9 cellular contexts compared by ENCODE assay signal in the genomic region with DNA sequence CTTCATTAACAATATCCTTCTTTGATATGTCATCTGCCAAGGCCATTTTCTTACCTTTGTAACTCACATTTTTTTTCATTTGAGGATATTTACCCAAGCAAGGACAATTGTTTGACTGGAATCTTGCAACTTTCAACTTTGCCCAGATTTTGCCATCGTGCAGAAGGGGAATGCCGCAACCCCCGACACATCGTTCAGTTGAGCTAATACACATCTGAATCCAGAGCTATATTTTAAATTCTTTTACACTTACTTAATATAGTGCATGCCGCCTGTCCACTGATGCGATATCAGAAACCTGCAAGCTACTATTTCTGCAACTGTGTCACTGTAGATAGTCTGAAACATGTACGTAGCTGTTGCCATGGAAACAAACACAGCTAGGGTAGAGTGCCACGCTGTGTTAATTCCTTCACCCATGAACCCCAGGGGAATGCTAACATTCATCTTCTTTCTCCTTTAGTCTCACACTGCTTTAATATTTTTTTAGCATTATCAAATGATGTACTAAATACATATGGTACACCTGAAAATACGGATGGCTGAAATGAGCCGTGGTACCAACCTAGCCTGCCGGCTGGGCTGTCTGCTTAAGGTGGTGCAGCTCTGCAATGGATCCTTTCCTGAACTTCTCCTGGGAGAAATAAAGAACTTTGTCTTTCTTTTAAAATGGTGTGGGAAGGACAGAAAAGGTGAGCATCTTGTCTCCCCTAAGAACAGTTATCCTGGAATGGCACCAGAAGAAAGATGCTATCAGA.
DNase-seq lines count a peak whose midpoint lies in the region; ATAC-seq and TF ChIP-seq lines count a peak whose summit lies in the region.
"Had no signal": no experiment of that assay in that cellular context is flagged by ENCODE, and none has a peak within 500 bp of the region (broad histone marks: within the 10 kb centered on the region; RNA-seq: fewer than 3 reads in every experiment).

No MANE protein-coding gene starts in this region.

- H3K9me3 Mint-ChIP-seq in T-cell = no peaks in the 10 kb centered on the region

- H3K27me3 Mint-ChIP-seq in T-cell = no peaks in the 10 kb centered on the region

- no peaks in the 10 kb centered on the region for H3K27me3 ChIP-seq in BLaER1 treated with 17β-estradiol and CSF1 and Interleukin-3, amounts not matched to agents 10 nM and 100 nM
- H3K27me3 ChIP-seq in ascending aorta = no peaks in the 10 kb centered on the region

- peak; percentile 99 for ATAC-seq in GM19351 (IDR thresholded peaks at IDR 0.05; ENCODE audit: unreplicated experiment)
- ATAC-seq in HG03103 (IDR thresholded peaks at IDR 0.05; ENCODE audit: low read depth, unreplicated experiment) = peak; percentile 99
- ATAC-seq in T-cell (replicated peaks in 1 of 4) = no peak
- ATAC-seq: activated CD8-positive, alpha-beta T cell treated with anti-CD3 and anti-CD28 coated beads, Interleukin-2, amount 10 ng/mL, durations not matched to agents 7 days and 5 days had no signal

- H3K36me3 ChIP-seq in BLaER1 treated with 17β-estradiol and CSF1 and Interleukin-3, amounts not matched to agents 10 nM and 100 nM = peaks cover 0 to 6% (median 0%) of the 10 kb centered on the region in 11 experiments; a peak in 1 of 22 replicates
- no peaks in the 10 kb centered on the region for H3K36me3 ChIP-seq in ascending aorta

- peaks cover 41 to 48% (median 46%) of the 10 kb centered on the region in 3 donors for H3K4me1 Mint-ChIP-seq in T-cell

- DNase-seq in cerebellar cortex (ENCODE audit: low spot score) (peak; percentile 89), T-cell (no peak), T-helper 2 cell (no peak), HuH-7 (ENCODE audit: low spot score) (no peak), ascending aorta (ENCODE audit: low spot score in 2 of 2) (no peak)
- DNase-seq: activated CD8-positive, alpha-beta T cell treated with anti-CD3 and anti-CD28 coated beads, Interleukin-2, amount 10 ng/mL, durations not matched to agents 7 days and 5 days had no signal

- no peak for TF ChIP-seq CTCF in ascending aorta (IDR thresholded peaks at IDR 0.05)

- peak overlapping the region in 1 of 10 experiments; percentile 12; a peak in 3 of 20 replicates for H3K4me3 ChIP-seq in BLaER1 treated with 17β-estradiol and CSF1 and Interleukin-3, amounts not matched to agents 10 nM and 100 nM
- H3K4me3 ChIP-seq in ascending aorta = no peak overlapping the region

- intact Hi-C loops in ascending aorta (cut with DNase I) = loop anchor here (5.0 kb wide), 1 partner anchor 67 kb away; no protein-coding TSS in a partner anchor

- H3K27ac Mint-ChIP-seq in T-cell = no peak overlapping the region
- H3K27ac Mint-ChIP-seq: activated CD8-positive, alpha-beta T cell treated with anti-CD3 and anti-CD28 coated beads, Interleukin-2, amount 10 ng/mL, durations not matched to agents 7 days and 5 days had no signal

- peak overlapping the region; percentile 27 to 73 (median 66); a peak in 19 of 22 replicates for H3K4me2 ChIP-seq in BLaER1 treated with 17β-estradiol and CSF1 and Interleukin-3, amounts not matched to agents 10 nM and 100 nM

- H3K9ac ChIP-seq in BLaER1 treated with 17β-estradiol and CSF1 and Interleukin-3, amounts not matched to agents 10 nM and 100 nM = peak overlapping the region in 1 of 11 experiments; percentile 7; a peak in 1 of 22 replicates

- POLR2A ChIA-PET in T-cell (lab: Charles Lee) = interaction anchor here in 1 of 2 donors (0.6 kb wide), 2 partner anchors 70 to 255 kb away, joined by 3 to 6 read pairs; no protein-coding TSS in a partner anchor

- H3K9me3 ChIP-seq in BLaER1 treated with 17β-estradiol and CSF1 and Interleukin-3, amounts not matched to agents 10 nM and 100 nM (replicated peaks in 1 of 11) = 0 out of 22 replicates have a peak, but pooled peaks cover 0 to 5% (median 0%) of the 10 kb centered on the region in 11 experiments
- no peaks in the 10 kb centered on the region for H3K9me3 ChIP-seq in ascending aorta

- H3K4me1 ChIP-seq in BLaER1 treated with 17β-estradiol and CSF1 and Interleukin-3, amounts not matched to agents 10 nM and 100 nM = peaks cover 5 to 36% (median 23%) of the 10 kb centered on the region in 10 experiments; a peak in 18 of 20 replicates
- H3K4me1 ChIP-seq in ascending aorta = peaks cover 0 to 7% of the 10 kb centered on the region in 2 donors

- H3K36me3 Mint-ChIP-seq in T-cell = peaks cover 10% of the 10 kb centered on the region

- H3K4me3 Mint-ChIP-seq in T-cell = no peak overlapping the region
- H3K4me3 Mint-ChIP-seq: activated CD8-positive, alpha-beta T cell treated with anti-CD3 and anti-CD28 coated beads, Interleukin-2, amount 10 ng/mL, durations not matched to agents 7 days and 5 days had no signal

- H4K20me1 ChIP-seq in BLaER1 treated with 17β-estradiol and CSF1 and Interleukin-3, amounts not matched to agents 10 nM and 100 nM = peaks cover 0 to 32% (median 3%) of the 10 kb centered on the region in 11 experiments; a peak in 7 of 22 replicates

- H3K27ac ChIP-seq in BLaER1 treated with 17β-estradiol and CSF1 and Interleukin-3, amounts not matched to agents 10 nM and 100 nM = peak overlapping the region in 3 of 11 experiments; percentile 8 to 28 (median 11); a peak in 3 of 22 replicates
- H3K27ac ChIP-seq in ascending aorta = no peak overlapping the region

- CTCF ChIA-PET in T-cell (lab: Charles Lee) = interaction anchor here in 1 of 2 donors (0.8 to 1.0 kb wide), 2 partner anchors 50 to 274 kb away, joined by 3 to 6 read pairs; no protein-coding TSS in a partner anchor

Comparison
In these comparisons a context has a peak if more than half of its experiments do, and no peak if none do; other contexts are left out.
1. ATAC-seq: peak in GM19351 (single experiment) and HG03103 (single experiment); none in T-cell (0 of 4).